ENCODE assay signal across 9 cellular contexts in genomic region chr2:85886141-85886540, GRCh38. TPM values are rescaled to one million over a fixed set of nuclear protein-coding genes. Genes with fewer than 3 reads are reported as not detected.
DNase-seq lines count a peak whose midpoint lies in the region; ATAC-seq and TF ChIP-seq lines count a peak whose summit lies in the region.
"Had no signal": no experiment of that assay in that cellular context is flagged by ENCODE, and none has a peak within 500 bp of the region (broad histone marks: within the 10 kb centered on the region; RNA-seq: fewer than 3 reads in every experiment).

No MANE protein-coding gene starts in this region.

- H3K36me3 ChIP-seq in breast epithelium (no peaks in the 10 kb centered on the region), upper lobe of right lung (no peaks in the 10 kb centered on the region)

- no peak for ATAC-seq in activated T-cell treated with anti-CD3 and anti-CD28 coated beads, Interleukin-2, amount 50 U/mL, for 72 hours (replicated peaks in 1 of 2)
- ATAC-seq in naive thymus-derived CD8-positive, alpha-beta T cell, result no peak
- no peak for ATAC-seq in upper lobe of right lung

- H3K36me3 Mint-ChIP-seq in activated T-cell treated with anti-CD3 and anti-CD28 coated beads, Interleukin-2, amount 50 U/mL, for 72 hours (ENCODE audit: insufficient read depth in 2 of 2), result peaks cover 6 to 13% of the 10 kb centered on the region in 2 donors
- peaks cover 17 to 22% (median 21%) of the 10 kb centered on the region in 3 donors for H3K36me3 Mint-ChIP-seq in naive thymus-derived CD8-positive, alpha-beta T cell

- TF ChIP-seq CTCF in breast epithelium (IDR thresholded peaks at IDR 0.05) (no peak), upper lobe of right lung (IDR thresholded peaks at IDR 0.05) (no peak)

- DNase-seq in activated T-cell treated with anti-CD3 and anti-CD28 coated beads, Interleukin-2, amount 50 U/mL, for 72 hours, result no peak
- DNase-seq in activated T-cell treated with anti-CD3 and anti-CD28 coated beads, Interleukin-2, amount 50 U/mL, for 1 hour, result no peak
- DNase-seq in breast epithelium (ENCODE audit: low spot score in 2 of 2) (no peak), upper lobe of right lung (no peak), NCI-H1436 treated with DMSO at 0.1 percent for 48 hours (lab: John Stamatoyannopoulos, UW) (no peak), DMS53 (lab: John Stamatoyannopoulos, UW) (no peak), Kasumi-1 (lab: John Stamatoyannopoulos, UW) (no peak)
- DNase-seq in naive thymus-derived CD8-positive, alpha-beta T cell, result no peak
- DNase-seq: effector CD8-positive, alpha-beta T cell had no signal

- POLR2A ChIA-PET in naive thymus-derived CD8-positive, alpha-beta T cell (lab: Charles Lee), result interaction anchor here (0.7 to 5.6 kb wide), 8 partner anchors 19 to 191 kb away, joined by 3 to 106 read pairs (median 21); no protein-coding TSS in a partner anchor

- H3K27me3 Mint-ChIP-seq in activated T-cell treated with anti-CD3 and anti-CD28 coated beads, Interleukin-2, amount 50 U/mL, for 72 hours (ENCODE audit: low read depth), result peaks cover 5% of the 10 kb centered on the region
- no peaks in the 10 kb centered on the region for H3K27me3 Mint-ChIP-seq in naive thymus-derived CD8-positive, alpha-beta T cell

- H3K27me3 ChIP-seq in breast epithelium (no peaks in the 10 kb centered on the region), upper lobe of right lung (no peaks in the 10 kb centered on the region)

- H3K27ac ChIP-seq in breast epithelium (peak overlapping the region; percentile 5 to 90), upper lobe of right lung (peak overlapping the region; percentile 91)

- H3K4me1 ChIP-seq in breast epithelium (peaks cover 0 to 22% of the 10 kb centered on the region in 2 donors), upper lobe of right lung (peaks cover 29% of the 10 kb centered on the region)

- H3K4me3 ChIP-seq in breast epithelium (peak overlapping the region in 1 of 3 donors; percentile 21), upper lobe of right lung (peak overlapping the region; percentile 76)

- H3K4me3 Mint-ChIP-seq in activated T-cell treated with anti-CD3 and anti-CD28 coated beads, Interleukin-2, amount 50 U/mL, for 72 hours, result peak overlapping the region; percentile 82 to 83
- peak overlapping the region; percentile 81 to 98 (median 92) for H3K4me3 Mint-ChIP-seq in naive thymus-derived CD8-positive, alpha-beta T cell

- intact Hi-C loops in breast epithelium (cut with DNase I; ENCODE audit: low total_unique reads), result no loop called here
- intact Hi-C loops in upper lobe of right lung (cut with DNase I), result no loop called here

- no peak for TF ChIP-seq POLR2A in breast epithelium (IDR thresholded peaks at IDR 0.05)

- no peak overlapping the region for H3K27ac Mint-ChIP-seq in activated T-cell treated with anti-CD3 and anti-CD28 coated beads, Interleukin-2, amount 50 U/mL, for 72 hours
- peak overlapping the region; percentile 88 to 98 (median 95) for H3K27ac Mint-ChIP-seq in naive thymus-derived CD8-positive, alpha-beta T cell

- peaks cover 3 to 4% of the 10 kb centered on the region in 2 donors for H3K9me3 Mint-ChIP-seq in activated T-cell treated with anti-CD3 and anti-CD28 coated beads, Interleukin-2, amount 50 U/mL, for 72 hours
- H3K9me3 Mint-ChIP-seq in naive thymus-derived CD8-positive, alpha-beta T cell, result peaks cover 0 to 13% (median 6%) of the 10 kb centered on the region in 9 donors

- peaks cover 49% of the 10 kb centered on the region for H3K4me1 Mint-ChIP-seq in activated T-cell treated with anti-CD3 and anti-CD28 coated beads, Interleukin-2, amount 50 U/mL, for 72 hours (ENCODE audit: low read depth)
- H3K4me1 Mint-ChIP-seq in naive thymus-derived CD8-positive, alpha-beta T cell, result peaks cover 44 to 80% (median 73%) of the 10 kb centered on the region in 4 donors

- H3K9me3 ChIP-seq in breast epithelium (peaks cover 0 to 4% of the 10 kb centered on the region in 2 donors), upper lobe of right lung (no peaks in the 10 kb centered on the region)

RNA-seq across cellular contexts. Expression of gene ST3GAL5, which starts 2.6 kb away (rescaled TPM):
- 10 to 100 TPM; 10.4 to 11.3 TPM for total RNA-seq in activated T-cell treated with anti-CD3 and anti-CD28 coated beads, Interleukin-2, amount 50 U/mL, for 72 hours
- total RNA-seq in breast epithelium, result 10 to 100 TPM; 20.8 to 52.5 (median 29.5) TPM
- total RNA-seq in naive thymus-derived CD8-positive, alpha-beta T cell, result 10 to 100 TPM; 42.1 to 44.1 TPM
- 10 to 100 TPM; 17.1 to 23.8 (median 17.3) TPM for polyA plus RNA-seq in naive thymus-derived CD8-positive, alpha-beta T cell
- total RNA-seq in upper lobe of right lung, result 76.7 TPM
